In the genomic region with DNA sequence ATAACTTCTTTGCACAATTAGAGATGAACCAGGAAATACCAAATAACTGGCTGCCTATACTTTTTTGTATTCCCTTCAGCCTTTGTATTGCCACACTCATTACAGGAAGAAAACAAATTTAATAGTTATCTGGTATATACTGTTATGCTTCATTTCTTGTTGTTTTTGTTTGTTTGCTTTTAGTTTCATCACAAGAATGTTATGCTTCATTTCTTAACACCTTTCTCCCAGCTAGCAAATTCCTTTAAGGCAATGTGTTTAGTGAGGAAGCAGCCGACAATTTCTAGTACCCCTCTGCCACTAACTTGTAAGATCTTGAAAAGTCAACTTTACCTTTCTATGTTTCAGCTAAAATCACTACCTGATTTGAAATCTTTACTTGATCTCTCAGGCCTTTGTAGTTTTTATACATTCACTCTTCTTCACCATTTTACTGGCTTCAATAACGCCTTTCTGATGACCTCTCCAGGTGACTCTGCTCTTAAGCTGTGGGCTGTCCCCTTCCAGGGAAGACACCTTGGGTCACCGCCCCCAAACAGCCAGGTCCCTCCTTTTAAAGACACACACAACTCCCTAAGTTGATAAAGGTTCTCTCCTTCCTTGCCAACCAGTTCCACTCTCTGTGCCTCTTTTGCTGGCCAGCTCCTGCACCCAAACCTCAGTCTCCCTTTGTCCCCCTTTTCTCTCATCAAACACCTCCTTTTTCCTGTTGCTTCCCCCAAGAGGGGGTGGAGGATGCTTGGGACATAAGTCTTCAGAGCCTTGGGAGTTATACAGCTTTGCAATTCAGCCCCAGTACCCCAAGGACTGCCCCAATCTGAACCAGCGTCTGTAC, we compare ENCODE assay signal across 8 cellular contexts.
A peak's percentile ranks its signal among the peaks of the same experiment; 100 is the strongest.
DNase-seq lines count a peak whose midpoint lies in the region; ATAC-seq and TF ChIP-seq lines count a peak whose summit lies in the region.

No MANE protein-coding gene starts in this region.

- DNase-seq in GM12865 (ENCODE audit: low read depth): peak; percentile 86
- peak; percentile 72 for DNase-seq in NCI-H2196 treated with DMSO at 0.1 percent for 48 hours (lab: John Stamatoyannopoulos, UW; ENCODE audit: unreplicated experiment)
- peak; percentile 53 for DNase-seq in choroid plexus epithelial cell (ENCODE audit: low read depth)
- peak; percentile 92 for DNase-seq in left kidney (ENCODE audit: low read depth, low spot score)
- peak; percentile 81 for DNase-seq in stimulated activated CD4-positive, alpha-beta T cell treated with anti-CD3 and anti-CD28 coated beads, Interleukin-4, amount 100 ng/mL, for 24 hours

- ATAC-seq in HG03095 (IDR thresholded peaks at IDR 0.05; ENCODE audit: unreplicated experiment) (peak; percentile 57), HG02759 (IDR thresholded peaks at IDR 0.05; ENCODE audit: unreplicated experiment) (no peak)
- peak; percentile 76 to 82 for ATAC-seq in activated CD4-positive, CD25-positive, alpha-beta regulatory T cell treated with anti-CD3 and anti-CD28 coated beads, Interleukin-2, amount 50 U/mL, for 24 hours

- H3K4me3 ChIP-seq in GM12865 (ENCODE audit: low read depth, low read length) (peak overlapping the region; percentile 92), choroid plexus epithelial cell (ENCODE audit: low read depth, low read length) (peak overlapping the region; percentile 89)

- TF ChIP-seq CTCF in GM12865 (IDR thresholded peaks at IDR 0.05; ENCODE audit: insufficient read depth, low read depth, low read length, missing control alignments) (no peak), choroid plexus epithelial cell (conservative IDR thresholded peaks at IDR 0.05; ENCODE audit: low read depth, low read length) (no peak)
